19 cellular contexts compared by ENCODE assay signal in the genomic region with DNA sequence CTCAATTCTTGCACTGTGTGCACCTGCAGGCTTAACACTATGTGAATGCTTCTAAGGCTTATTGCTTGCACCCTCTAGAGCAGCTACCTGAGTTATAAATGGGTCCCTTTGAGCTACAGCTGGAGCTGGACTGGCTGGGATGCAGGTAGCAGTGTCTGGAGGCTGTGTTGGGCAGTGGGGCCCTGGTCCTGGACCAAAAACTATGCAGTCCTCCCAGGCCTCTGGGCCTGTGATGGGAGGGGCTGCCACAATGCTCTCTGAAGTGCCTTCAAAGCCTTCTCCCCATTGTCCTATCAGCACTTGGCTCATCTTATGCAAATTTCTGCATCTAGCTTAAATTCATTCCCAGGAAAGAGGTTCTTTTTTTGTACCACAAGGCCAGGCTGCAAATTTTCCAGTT.
"Had no signal": no experiment of that assay in that cellular context is flagged by ENCODE, and none has a peak within 500 bp of the region (broad histone marks: within the 10 kb centered on the region; RNA-seq: fewer than 3 reads in every experiment).

No MANE protein-coding gene starts in this region.

- H3K4me3 Mint-ChIP-seq: naive thymus-derived CD8-positive, alpha-beta T cell; type B pancreatic cell had no signal

- H3K4me3 ChIP-seq: esophagus muscularis mucosa, gastrocnemius medialis, lung, right atrium auricular region, sigmoid colon, skin epidermis, suprapubic skin, thyroid gland had no signal

- FAIRE-seq: kidney, urothelium cell line had no signal

- H3K27ac ChIP-seq: epithelial cell of prostate, esophagus muscularis mucosa, gastrocnemius medialis, right atrium auricular region, sigmoid colon, skin epidermis, suprapubic skin, thyroid gland had no signal

- H3K27me3 ChIP-seq: esophagus muscularis mucosa, gastrocnemius medialis, right atrium auricular region, sigmoid colon, suprapubic skin, thyroid gland had no signal

- ATAC-seq: gastrocnemius medialis, left cardiac atrium, left ventricle myocardium superior had no signal

- H3K27me3 Mint-ChIP-seq: naive thymus-derived CD8-positive, alpha-beta T cell; type B pancreatic cell had no signal

- H3K4me1 ChIP-seq: sigmoid colon, suprapubic skin, thyroid gland had no signal

- H3K27ac Mint-ChIP-seq: type B pancreatic cell had no signal

- DNase-seq: effector memory CD4-positive, alpha-beta T cell; gastrocnemius medialis; glutamatergic neuron; kidney; left cardiac atrium; left ventricle myocardium superior; mesendoderm; naive thymus-derived CD8-positive, alpha-beta T cell; sigmoid colon; stimulated activated naive CD4-positive, alpha-beta T cell treated with Interleukin-2 at 50 U/mL for 16 hours; thyroid gland had no signal

- H3K9me3 ChIP-seq: esophagus muscularis mucosa, gastrocnemius medialis, right atrium auricular region, sigmoid colon, suprapubic skin, thyroid gland had no signal

- H3K9me3 Mint-ChIP-seq: type B pancreatic cell had no signal
